Comparison of ENCODE assay signal across 11 cellular contexts in genomic region chr19:49861127-49861526, GRCh38. TPM values are rescaled to one million over a fixed set of nuclear protein-coding genes. Genes with fewer than 3 reads are reported as not detected.
DNase-seq lines count a peak whose midpoint lies in the region; ATAC-seq and TF ChIP-seq lines count a peak whose summit lies in the region.
"Had no signal": no experiment of that assay in that cellular context is flagged by ENCODE, and none has a peak within 500 bp of the region (broad histone marks: within the 10 kb centered on the region; RNA-seq: fewer than 3 reads in every experiment).

No MANE protein-coding gene starts in this region.

- H3K9me3 Mint-ChIP-seq in stimulated activated effector memory CD8-positive, alpha-beta T cell treated with anti-CD3 and anti-CD28 coated beads, Interleukin-12 subunit alpha, Interleukin-12 subunit beta, amount 100 ng/mL, for 72 hours = no peaks in the 10 kb centered on the region
- no peaks in the 10 kb centered on the region for H3K9me3 Mint-ChIP-seq in stimulated activated naive CD8-positive, alpha-beta T cell treated with anti-CD3 and anti-CD28 coated beads, Interleukin-15, amount 100 ng/mL, for 72 hours
- H3K9me3 Mint-ChIP-seq in effector memory CD8-positive, alpha-beta T cell = no peaks in the 10 kb centered on the region

- no peak overlapping the region for H3K27ac Mint-ChIP-seq in T-helper 17 cell
- peak overlapping the region; percentile 63 for H3K27ac Mint-ChIP-seq in stimulated activated effector memory CD8-positive, alpha-beta T cell treated with anti-CD3 and anti-CD28 coated beads, Interleukin-12 subunit alpha, Interleukin-12 subunit beta, amount 100 ng/mL, for 72 hours
- H3K27ac Mint-ChIP-seq in stimulated activated naive CD8-positive, alpha-beta T cell treated with anti-CD3 and anti-CD28 coated beads, Interleukin-15, amount 100 ng/mL, for 72 hours = no peak overlapping the region
- peak overlapping the region in 1 of 2 donors; percentile 41 for H3K27ac Mint-ChIP-seq in effector memory CD8-positive, alpha-beta T cell

- no peaks in the 10 kb centered on the region for H3K27me3 ChIP-seq in HCT116 (ENCODE audit: insufficient read depth, low read length)
- H3K27me3 ChIP-seq in BE2C = no peaks in the 10 kb centered on the region

- H3K9ac ChIP-seq in HCT116 (ENCODE audit: low read length) = no peak overlapping the region

- peaks cover 15 to 44% of the 10 kb centered on the region in 2 experiments for H3K36me3 ChIP-seq in HCT116 (ENCODE audit: control insufficient read depth in 1 of 2, insufficient read depth in 2 of 2, low read length in 2 of 2)
- H3K36me3 ChIP-seq in BE2C = peaks cover 86% of the 10 kb centered on the region

- ATAC-seq in HCT116 = no peak
- no peak for ATAC-seq in T-helper 17 cell
- ATAC-seq in stimulated activated effector memory CD8-positive, alpha-beta T cell treated with anti-CD3 and anti-CD28 coated beads, Interleukin-12 subunit alpha, Interleukin-12 subunit beta, amount 100 ng/mL, for 72 hours = no peak
- no peak for ATAC-seq in GM18511 (IDR thresholded peaks at IDR 0.05; ENCODE audit: unreplicated experiment)
- no peak for ATAC-seq in stimulated activated naive CD8-positive, alpha-beta T cell treated with anti-CD3 and anti-CD28 coated beads, Interleukin-15, amount 100 ng/mL, for 72 hours
- no peak for ATAC-seq in effector memory CD8-positive, alpha-beta T cell (replicated peaks)

- POLR2A ChIA-PET in HCT116 (lab: Charles Lee) = interaction anchor here (1.0 kb wide), 1 partner anchor 8 kb away, joined by 4 read pairs; no protein-coding TSS in a partner anchor

- CTCF ChIA-PET in HCT116 (lab: Charles Lee) = no interaction called here

- DNase-seq in HCT116 (ENCODE audit: low read depth, low spot score) (no peak), T-helper 17 cell (no peak), islet precursor cell (peak; percentile 73), BE2C (no peak)
- no peak for DNase-seq in stimulated activated effector memory CD8-positive, alpha-beta T cell treated with anti-CD3 and anti-CD28 coated beads, Interleukin-12 subunit alpha, Interleukin-12 subunit beta, amount 100 ng/mL, for 72 hours (ENCODE audit: low spot score in 2 of 2)
- no peak for DNase-seq in stimulated activated naive CD8-positive, alpha-beta T cell treated with anti-CD3 and anti-CD28 coated beads, Interleukin-15, amount 100 ng/mL, for 72 hours
- DNase-seq in effector memory CD8-positive, alpha-beta T cell = no peak
- DNase-seq: DND-41, Karpas-422, T-helper 1 cell had no signal

- peaks cover 11% of the 10 kb centered on the region for H3K4me1 Mint-ChIP-seq in T-helper 17 cell
- peaks cover 6% of the 10 kb centered on the region for H3K4me1 Mint-ChIP-seq in stimulated activated effector memory CD8-positive, alpha-beta T cell treated with anti-CD3 and anti-CD28 coated beads, Interleukin-12 subunit alpha, Interleukin-12 subunit beta, amount 100 ng/mL, for 72 hours
- H3K4me1 Mint-ChIP-seq in stimulated activated naive CD8-positive, alpha-beta T cell treated with anti-CD3 and anti-CD28 coated beads, Interleukin-15, amount 100 ng/mL, for 72 hours = peaks cover 34% of the 10 kb centered on the region
- peaks cover 11 to 14% of the 10 kb centered on the region in 2 donors for H3K4me1 Mint-ChIP-seq in effector memory CD8-positive, alpha-beta T cell (ENCODE audit: low read depth in 2 of 2)

- RAD21 ChIA-PET in HCT116 (lab: Charles Lee; ENCODE audit: low non-redundant PET in 1 of 2, low total read pairs in 2 of 2, uncharacterized antibody in 2 of 2, unreplicated experiment in 2 of 2) = no interaction called here

- intact Hi-C loops in HCT116 (cut with micrococcal nuclease) = no loop called here

- no peak for TF ChIP-seq POLR2A in HCT116 (IDR thresholded peaks at IDR 0.05; ENCODE audit: borderline replicate concordance, extremely low read depth, insufficient read depth, insufficient read length)

- H3K4me1 ChIP-seq in HCT116 (ENCODE audit: control insufficient read depth in 1 of 2, insufficient read depth in 2 of 2, low read length in 2 of 2) = peaks cover 8 to 47% of the 10 kb centered on the region in 2 experiments; a peak in 2 of 4 replicates
- peaks cover 19% of the 10 kb centered on the region for H3K4me1 ChIP-seq in BE2C

- H3K36me3 Mint-ChIP-seq in T-helper 17 cell (ENCODE audit: low read depth) = peaks cover 5% of the 10 kb centered on the region
- H3K36me3 Mint-ChIP-seq in stimulated activated effector memory CD8-positive, alpha-beta T cell treated with anti-CD3 and anti-CD28 coated beads, Interleukin-12 subunit alpha, Interleukin-12 subunit beta, amount 100 ng/mL, for 72 hours = peaks cover 97% of the 10 kb centered on the region
- H3K36me3 Mint-ChIP-seq in effector memory CD8-positive, alpha-beta T cell (ENCODE audit: insufficient read depth) = peaks cover 63% of the 10 kb centered on the region

- TF ChIP-seq RAD21 in HCT116 (IDR thresholded peaks at IDR 0.05; ENCODE audit: low read depth) = no peak

- no peak overlapping the region for H3K4me3 ChIP-seq in HCT116 (replicated peaks in 1 of 2; ENCODE audit: low read depth in 1 of 2, low read length in 2 of 2)
- H3K4me3 ChIP-seq in BE2C (ENCODE audit: low read depth, low read length) = no peak overlapping the region

- H3K9me2 ChIP-seq in HCT116 (ENCODE audit: insufficient read depth) = no peaks in the 10 kb centered on the region

- H3K9me3 ChIP-seq in HCT116 (ENCODE audit: control insufficient read depth in 1 of 2, insufficient read depth in 1 of 2, low read depth in 1 of 2, low read length in 2 of 2) (no peaks in the 10 kb centered on the region), T-helper 17 cell (ENCODE audit: control insufficient read depth, low read length, poor library complexity, severe bottlenecking) (no peaks in the 10 kb centered on the region), BE2C (no peaks in the 10 kb centered on the region; the same call in 1 of the 2 replicates)

- H3K27ac ChIP-seq in HCT116 (ENCODE audit: low read depth, low read length) = peak overlapping the region; percentile 40

- BruUV-seq in HCT116 (replicated peaks; lab: Mats Ljungman, UMichigan) = no TSS peak

- peak overlapping the region; percentile 53 for H3K4me3 Mint-ChIP-seq in T-helper 17 cell
- H3K4me3 Mint-ChIP-seq in stimulated activated effector memory CD8-positive, alpha-beta T cell treated with anti-CD3 and anti-CD28 coated beads, Interleukin-12 subunit alpha, Interleukin-12 subunit beta, amount 100 ng/mL, for 72 hours = no peak overlapping the region
- no peak overlapping the region for H3K4me3 Mint-ChIP-seq in stimulated activated naive CD8-positive, alpha-beta T cell treated with anti-CD3 and anti-CD28 coated beads, Interleukin-15, amount 100 ng/mL, for 72 hours
- no peak overlapping the region for H3K4me3 Mint-ChIP-seq in effector memory CD8-positive, alpha-beta T cell

- peaks cover 5% of the 10 kb centered on the region; the same call in 1 of the 2 replicates for H4K20me1 ChIP-seq in HCT116 (ENCODE audit: insufficient read depth)

- H2AFZ ChIP-seq in HCT116 (ENCODE audit: low read depth, low read length, poor library complexity, severe bottlenecking) = no peak overlapping the region

- TF ChIP-seq CTCF in HCT116 (IDR thresholded peaks at IDR 0.05 in 2 of 3, conservative IDR thresholded peaks at IDR 0.05 in 1 of 3; ENCODE audit: borderline replicate concordance in 1 of 3, insufficient read depth in 1 of 3, low read depth in 2 of 3, low read length in 2 of 3) (no peak), BE2C (IDR thresholded peaks at IDR 0.05; ENCODE audit: low read depth, low read length) (no peak)

- H3K79me2 ChIP-seq in HCT116 (ENCODE audit: insufficient read depth, low read length) = peaks cover 34% of the 10 kb centered on the region

- H3K27me3 Mint-ChIP-seq in T-helper 17 cell = no peaks in the 10 kb centered on the region
- no peaks in the 10 kb centered on the region for H3K27me3 Mint-ChIP-seq in stimulated activated naive CD8-positive, alpha-beta T cell treated with anti-CD3 and anti-CD28 coated beads, Interleukin-15, amount 100 ng/mL, for 72 hours
- H3K27me3 Mint-ChIP-seq in effector memory CD8-positive, alpha-beta T cell = no peaks in the 10 kb centered on the region

- H3K4me2 ChIP-seq in HCT116 (ENCODE audit: low read length) = no peak overlapping the region

TF ChIP-seq in HCT116, 20 proteins besides CTCF, POLR2A, EP300 and RAD21:
- no peak for TF ChIP-seq SIN3A (IDR thresholded peaks at IDR 0.05; ENCODE audit: low read depth)
- TF ChIP-seq ZFX (IDR thresholded peaks at IDR 0.05) = no peak
- no peak for TF ChIP-seq JUND (IDR thresholded peaks at IDR 0.05)
- TF ChIP-seq SP1 (IDR thresholded peaks at IDR 0.05; ENCODE audit: low read depth) = no peak
- TF ChIP-seq, protein P1, sequence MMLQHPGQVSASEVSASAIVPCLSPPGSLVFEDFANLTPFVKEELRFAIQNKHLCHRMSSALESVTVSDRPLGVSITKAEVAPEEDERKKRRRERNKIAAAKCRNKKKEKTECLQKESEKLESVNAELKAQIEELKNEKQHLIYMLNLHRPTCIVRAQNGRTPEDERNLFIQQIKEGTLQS (IDR thresholded peaks at IDR 0.05) = no peak
- no peak for TF ChIP-seq TCF7L2 (IDR thresholded peaks at IDR 0.05; ENCODE audit: borderline replicate concordance, extremely low read depth, insufficient read depth, insufficient read length)
- no peak for TF ChIP-seq ZNF274 (IDR thresholded peaks at IDR 0.05; ENCODE audit: low read depth, low read length)
- TF ChIP-seq EZH2phosphoT487 (IDR thresholded peaks at IDR 0.05; ENCODE audit: borderline replicate concordance) = no peak
- no peak for TF ChIP-seq YY1 (IDR thresholded peaks at IDR 0.05; ENCODE audit: extremely low read depth, insufficient replicate concordance, low read depth, low read length)

RNA-seq across cellular contexts. Expression of gene PNKP, which starts 6.2 kb away (rescaled TPM):
- total RNA-seq in HCT116 (2021; ENCODE audit: unreplicated experiment) (129 TPM), T-helper 17 cell (100 to 1,000 TPM; 170 to 196 TPM)
- 53.4 and 61.0 TPM in 2 replicates for polyA plus RNA-seq in HCT116 (2012)
- polyA plus RNA-seq in BE2C (2012; ENCODE audit: insufficient read depth, insufficient read length, low read depth) = 137 TPM

RNA-seq across cellular contexts. Expression of gene PTOV1, which starts 10.2 kb away (rescaled TPM):
- 236 TPM for total RNA-seq in HCT116 (2021; ENCODE audit: unreplicated experiment)
- polyA plus RNA-seq in HCT116 (2012) = 179 and 183 TPM in 2 replicates
- total RNA-seq in T-helper 17 cell = 100 to 1,000 TPM; 125 to 162 TPM
- 252 TPM for polyA plus RNA-seq in BE2C (2012; ENCODE audit: insufficient read depth, insufficient read length, low read depth)

RNA-seq across cellular contexts. Expression of gene AKT1S1, which starts 16.0 kb away (rescaled TPM):
- total RNA-seq in HCT116 (2021; ENCODE audit: unreplicated experiment) (70.6 TPM), T-helper 17 cell (10 to 100 TPM; 19.2 to 33.8 TPM)
- polyA plus RNA-seq in HCT116 (2012) = 49.3 and 54.5 TPM in 2 replicates
- 52.2 TPM for polyA plus RNA-seq in BE2C (2012; ENCODE audit: insufficient read depth, insufficient read length, low read depth)

RNA-seq across cellular contexts. Expression of gene TBC1D17, which starts 16.4 kb away (rescaled TPM):
- total RNA-seq in HCT116 (2021; ENCODE audit: unreplicated experiment) = 32.9 TPM
- polyA plus RNA-seq in HCT116 (2012) = 25.9 and 27.8 TPM in 2 replicates
- total RNA-seq in T-helper 17 cell = 10 to 100 TPM; 44.1 to 57.3 TPM
- 39.4 TPM for polyA plus RNA-seq in BE2C (2012; ENCODE audit: insufficient read depth, insufficient read length, low read depth)

RNA-seq across cellular contexts. Expression of gene IL4I1, which starts 35.6 kb away (rescaled TPM):
- total RNA-seq in HCT116 (2021; ENCODE audit: unreplicated experiment) (0.71 TPM), T-helper 17 cell (100 to 1,000 TPM in 1 of 2 donors, 10 to 100 TPM in 1; 47.8 to 107 TPM)
- 0.57 and 0.85 TPM in 2 replicates for polyA plus RNA-seq in HCT116 (2012)
- 0.76 TPM for polyA plus RNA-seq in BE2C (2012; ENCODE audit: insufficient read depth, insufficient read length, low read depth)
